In the genomic region with DNA sequence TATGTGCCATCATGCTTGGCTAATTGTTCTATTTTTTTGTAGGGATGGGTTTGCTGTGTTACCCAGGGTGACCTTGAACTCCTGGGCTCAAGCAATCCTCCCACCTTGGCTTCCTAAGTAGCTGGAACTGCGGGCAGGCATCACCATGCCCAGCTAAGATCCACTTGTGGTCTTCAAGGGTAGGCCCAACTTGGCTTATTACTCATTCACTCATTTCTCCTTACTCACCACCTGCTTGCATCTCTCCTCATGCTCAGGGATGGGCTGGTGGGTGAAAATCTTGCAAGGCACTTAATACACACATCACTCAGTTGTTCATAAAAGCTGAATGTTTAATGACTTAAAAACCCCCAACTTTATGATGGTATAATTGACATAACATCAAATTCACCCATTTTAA, we compare ENCODE assay signal across 16 cellular contexts.
"Had no signal": no experiment of that assay in that cellular context is flagged by ENCODE, and none has a peak within 500 bp of the region (broad histone marks: within the 10 kb centered on the region; RNA-seq: fewer than 3 reads in every experiment).

No MANE protein-coding gene starts in this region.

- H3K4me3 ChIP-seq: prostate gland, right lobe of liver, spleen, stomach, testis had no signal

- H3K36me3 ChIP-seq: prostate gland, right lobe of liver, spleen, stomach had no signal

- ATAC-seq: activated CD8-positive, alpha-beta T cell treated with anti-CD3 and anti-CD28 coated beads for 36 hours; activated naive CD4-positive, alpha-beta T cell treated with anti-CD3 and anti-CD28 coated beads, Interleukin-2, amount 50 U/mL, for 72 hours; left ventricle myocardium superior; right lobe of liver; WTC11 had no signal

- H3K4me1 ChIP-seq: prostate gland, right lobe of liver, spleen, stomach, testis had no signal

- H3K27me3 ChIP-seq: right lobe of liver, spleen, stomach, testis had no signal

- H3K9me3 ChIP-seq: prostate gland, right lobe of liver, testis had no signal

- DNase-seq: activated CD4-positive, alpha-beta T cell treated with anti-CD3 and anti-CD28 coated beads for 48 hours; activated CD8-positive, alpha-beta T cell treated with anti-CD3 and anti-CD28 coated beads for 36 hours; activated gamma-delta T cell; activated T-cell treated with anti-CD3 and anti-CD28 coated beads, Interleukin-2, amount 50 U/mL, for 48 hours; cerebellar nuclear complex; effector CD8-positive, alpha-beta T cell; foreskin fibroblast; left ventricle myocardium superior; right lobe of liver; spleen; stomach; testis had no signal

- FAIRE-seq: endothelial cell of umbilical vein had no signal

- H3K27ac ChIP-seq: prostate gland, right lobe of liver, spleen, stomach, testis had no signal
